9 cellular contexts compared by ENCODE assay signal in the genomic region with DNA sequence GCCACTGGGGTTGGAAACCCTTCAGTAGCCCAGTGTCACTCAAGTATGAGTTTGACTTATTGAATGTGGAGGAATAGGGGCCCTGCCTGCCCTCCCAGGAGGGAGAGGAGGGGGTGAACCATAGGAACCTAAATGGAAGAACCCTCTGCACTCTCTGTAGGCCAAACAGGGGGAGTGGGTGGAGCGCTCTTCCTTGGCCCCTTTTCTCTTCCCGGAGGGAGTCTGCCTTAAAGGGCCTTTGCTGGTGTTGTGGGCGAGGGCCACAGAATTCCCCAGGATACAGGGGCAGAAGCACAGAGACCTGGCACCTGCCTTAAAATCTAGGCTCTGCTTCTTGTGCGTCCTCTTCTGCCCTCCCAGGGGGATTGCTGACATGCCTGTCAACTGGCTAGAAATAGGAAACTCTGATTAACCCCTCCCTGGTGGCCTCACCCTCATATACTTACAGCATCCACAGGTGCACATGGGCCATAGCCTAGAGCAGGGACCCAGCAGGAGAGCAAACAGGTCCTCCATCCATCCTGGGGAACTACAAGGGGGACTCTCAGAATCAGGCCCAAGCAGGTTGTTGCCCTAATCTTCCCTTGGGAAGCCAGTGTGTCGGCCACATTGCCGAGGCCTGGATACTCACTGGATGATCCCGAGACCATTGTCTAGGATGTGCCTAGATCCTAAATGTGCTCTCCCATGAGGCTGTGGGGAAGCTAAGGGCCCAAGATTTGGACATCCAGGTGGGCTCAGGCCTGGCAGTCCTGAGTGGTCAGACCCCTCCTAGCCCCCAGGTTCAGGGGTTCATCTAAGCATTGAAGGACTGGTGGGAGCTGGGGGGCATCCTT. TPM values are rescaled to one million over a fixed set of nuclear protein-coding genes. Genes with fewer than 3 reads are reported as not detected.
DNase-seq lines count a peak whose midpoint lies in the region; ATAC-seq and TF ChIP-seq lines count a peak whose summit lies in the region.
"Had no signal": no experiment of that assay in that cellular context is flagged by ENCODE, and none has a peak within 500 bp of the region (broad histone marks: within the 10 kb centered on the region; RNA-seq: fewer than 3 reads in every experiment).

No MANE protein-coding gene starts in this region.

- H3K27me3 Mint-ChIP-seq in activated naive CD4-positive, alpha-beta T cell treated with anti-CD3 and anti-CD28 coated beads, Interleukin-2, amount 10 ng/mL, durations not matched to agents 7 days and 5 days = no peaks in the 10 kb centered on the region

- no peak for TF ChIP-seq POLR2A in upper lobe of left lung (IDR thresholded peaks at IDR 0.05)

- no peak for ATAC-seq in upper lobe of left lung (ENCODE audit: low FRiP score in 2 of 2)

- H3K27ac ChIP-seq in caudate nucleus (ENCODE audit: low read depth, low read length) (peak overlapping the region; percentile 99), upper lobe of left lung (peak overlapping the region; percentile 97 to 100 (median 99))

- H3K4me1 Mint-ChIP-seq in activated naive CD4-positive, alpha-beta T cell treated with anti-CD3 and anti-CD28 coated beads, Interleukin-2, amount 10 ng/mL, durations not matched to agents 7 days and 5 days = peaks cover 65% of the 10 kb centered on the region

- peak overlapping the region; percentile 92 for H3K4me3 Mint-ChIP-seq in activated naive CD4-positive, alpha-beta T cell treated with anti-CD3 and anti-CD28 coated beads, Interleukin-2, amount 10 ng/mL, durations not matched to agents 7 days and 5 days

- TF ChIP-seq EP300 in upper lobe of left lung (IDR thresholded peaks at IDR 0.05) = no peak

- WGBS in upper lobe of left lung, 2 donors = 47 to 55% methylated on average over 5 to 7 of the region's 7 CpGs

- no peak for DNase-seq in activated naive CD4-positive, alpha-beta T cell treated with anti-CD3 and anti-CD28 coated beads, Interleukin-2, amount 10 ng/mL, durations not matched to agents 7 days and 5 days
- no peak for DNase-seq in activated naive CD4-positive, alpha-beta T cell (lab: John Stamatoyannopoulos, UW)
- no peak for DNase-seq in caudate nucleus (lab: John Stamatoyannopoulos, UW)
- DNase-seq in upper lobe of left lung = no peak
- no peak for DNase-seq in A172 (ENCODE audit: low spot score)
- DNase-seq in NCI-H2227 treated with DMSO at 0.1 percent for 48 hours (lab: John Stamatoyannopoulos, UW) = no peak
- no peak for DNase-seq in dermis blood vessel endothelial cell
- DNase-seq: Calu3 had no signal

- H3K9me3 ChIP-seq in mononuclear cell (ENCODE audit: low read depth, low read length) (no peaks in the 10 kb centered on the region), upper lobe of left lung (no peaks in the 10 kb centered on the region)

- H3K36me3 ChIP-seq in upper lobe of left lung = peaks cover 0 to 15% (median 7%) of the 10 kb centered on the region in 4 donors

- no peak for TF ChIP-seq CTCF in upper lobe of left lung (IDR thresholded peaks at IDR 0.05)

- H3K36me3 Mint-ChIP-seq in activated naive CD4-positive, alpha-beta T cell treated with anti-CD3 and anti-CD28 coated beads, Interleukin-2, amount 10 ng/mL, durations not matched to agents 7 days and 5 days = peaks cover 16% of the 10 kb centered on the region

- H3K27me3 ChIP-seq in mononuclear cell (ENCODE audit: insufficient read depth, low read length) (no peaks in the 10 kb centered on the region), upper lobe of left lung (no peaks in the 10 kb centered on the region)

- peaks cover 67% of the 10 kb centered on the region for H3K4me1 ChIP-seq in mononuclear cell (ENCODE audit: insufficient read depth, low read length)
- peaks cover 56 to 63% (median 62%) of the 10 kb centered on the region in 4 donors for H3K4me1 ChIP-seq in upper lobe of left lung

- peak overlapping the region; percentile 96 for H3K27ac Mint-ChIP-seq in activated naive CD4-positive, alpha-beta T cell treated with anti-CD3 and anti-CD28 coated beads, Interleukin-2, amount 10 ng/mL, durations not matched to agents 7 days and 5 days

- CTCF ChIA-PET in activated naive CD4-positive, alpha-beta T cell treated with anti-CD3 and anti-CD28 coated beads, Interleukin-2, amount 10 ng/mL, durations not matched to agents 7 days and 5 days (lab: Charles Lee) = interaction anchor here (0.6 to 4.1 kb wide), 4 partner anchors 14 to 577 kb away, joined by 3 to 17 read pairs (median 6); partner anchors contain the start of genes ARL3 and SFXN2

- H3K4me3 ChIP-seq in mononuclear cell (ENCODE audit: low read length) (peak overlapping the region; percentile 98), upper lobe of left lung (peak overlapping the region; percentile 31 to 97 (median 72))

- no peaks in the 10 kb centered on the region for H3K9me3 Mint-ChIP-seq in activated naive CD4-positive, alpha-beta T cell treated with anti-CD3 and anti-CD28 coated beads, Interleukin-2, amount 10 ng/mL, durations not matched to agents 7 days and 5 days

RNA-seq across cellular contexts. Expression of gene TRIM8, which starts 3.4 kb away (rescaled TPM):
- total RNA-seq in mononuclear cell (89.0 TPM), upper lobe of left lung (100 to 1,000 TPM; 162 to 279 (median 177) TPM), dermis blood vessel endothelial cell (65.7 and 124 TPM in 2 replicates)
- 66.8 and 68.3 TPM in 2 replicates for total RNA-seq in A172 (2014; rRNA removed; shearing (Covaris generic))
